Comparison of ENCODE assay signal across 8 cellular contexts in the genomic region with DNA sequence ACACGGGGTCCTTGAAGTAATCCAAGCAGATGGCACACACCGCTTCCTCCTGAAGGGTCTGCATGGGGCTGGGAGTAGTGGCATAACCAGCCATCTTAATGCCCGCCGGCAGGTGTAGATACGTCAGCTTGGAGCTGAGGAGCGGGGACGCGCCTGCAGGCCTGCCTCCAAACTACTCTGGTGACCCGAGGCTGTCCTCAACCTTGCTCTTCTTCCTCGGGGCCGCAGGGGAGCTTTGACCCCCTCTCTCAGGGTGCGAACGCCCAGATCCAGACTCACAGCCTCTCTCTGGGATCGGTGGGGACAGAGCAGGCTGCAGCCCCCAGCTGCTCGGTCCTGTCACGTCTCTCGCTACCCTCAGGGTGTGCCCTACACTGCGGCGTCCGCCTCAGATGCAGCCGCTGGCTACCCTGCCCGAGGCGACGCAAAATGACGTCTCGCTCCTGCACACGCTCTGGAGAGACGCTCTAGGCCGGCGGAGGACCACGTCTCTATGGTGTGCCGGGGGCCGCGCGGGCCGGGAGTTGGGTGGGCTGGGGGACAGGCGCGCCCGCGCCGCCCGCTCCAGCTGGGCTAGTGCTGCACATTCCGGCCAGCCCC. TPM values are rescaled to one million over a fixed set of nuclear protein-coding genes. Genes with fewer than 3 reads are reported as not detected.
DNase-seq lines count a peak whose midpoint lies in the region; ATAC-seq and TF ChIP-seq lines count a peak whose summit lies in the region.

TSS of gene TRIM52 (minus strand) at position 424 of the 600 bp plus-strand sequence. CDS start at position 94, 330 bp downstream.

- no peaks in the 10 kb centered on the region for H3K27me3 ChIP-seq in thymus (ENCODE audit: control insufficient read depth, insufficient read depth)

- peak within 1 kb of the TSS; percentile 96 for H3K27ac Mint-ChIP-seq in activated T-helper 1 cell treated with anti-CD3 and anti-CD28 coated beads, Interleukin-12 subunit alpha, Interleukin-12 subunit beta, Interleukin-2, Interleukin-4 antibody, amounts not matched to agents 30 ng/mL and 10 ng/mL and 1 ng/mL, durations not matched to agents 14 hours and 24 hours and 36 hours

- peaks cover 7% of the 10 kb centered on the region for H3K36me3 ChIP-seq in thymus (ENCODE audit: control insufficient read depth, insufficient read depth)

- H3K27me3 Mint-ChIP-seq in activated T-helper 1 cell treated with anti-CD3 and anti-CD28 coated beads, Interleukin-12 subunit alpha, Interleukin-12 subunit beta, Interleukin-2, Interleukin-4 antibody, amounts not matched to agents 30 ng/mL and 10 ng/mL and 1 ng/mL, durations not matched to agents 14 hours and 24 hours and 36 hours (ENCODE audit: insufficient read depth): no peaks in the 10 kb centered on the region

- DNase-seq in Daoy (ENCODE audit: low read depth): peak; percentile 94
- DNase-seq in H4 (ENCODE audit: low spot score): peak; percentile 94
- peak; percentile 89 for DNase-seq in M059J (ENCODE audit: low read depth)
- peak; percentile 87 for DNase-seq in activated T-helper 1 cell treated with anti-CD3 and anti-CD28 coated beads, Interleukin-12 subunit alpha, Interleukin-12 subunit beta, Interleukin-2, Interleukin-4 antibody, amounts not matched to agents 30 ng/mL and 10 ng/mL and 1 ng/mL, durations not matched to agents 14 hours and 24 hours and 36 hours (ENCODE audit: low spot score)
- peak; percentile 73 for DNase-seq in foreskin melanocyte
- peak; percentile 70 for DNase-seq in omental fat pad (ENCODE audit: low spot score)
- no peak for DNase-seq in NCI-H187 (lab: John Stamatoyannopoulos, UW)

- WGBS in thymus: under 1% methylated on average over 43 of the region's 43 CpGs

- peak within 1 kb of the TSS; percentile 85 for H3K4me3 ChIP-seq in thymus (ENCODE audit: low read length)

- H3K4me1 ChIP-seq in thymus (ENCODE audit: control insufficient read depth, insufficient read depth, low read length): peaks cover 26% of the 10 kb centered on the region

- TF ChIP-seq CTCF in omental fat pad (IDR thresholded peaks at IDR 0.05): no peak

- H3K36me3 Mint-ChIP-seq in activated T-helper 1 cell treated with anti-CD3 and anti-CD28 coated beads, Interleukin-12 subunit alpha, Interleukin-12 subunit beta, Interleukin-2, Interleukin-4 antibody, amounts not matched to agents 30 ng/mL and 10 ng/mL and 1 ng/mL, durations not matched to agents 14 hours and 24 hours and 36 hours (ENCODE audit: low read depth): peaks cover 32% of the 10 kb centered on the region

- peak within 1 kb of the TSS; percentile 99 for H3K4me3 Mint-ChIP-seq in activated T-helper 1 cell treated with anti-CD3 and anti-CD28 coated beads, Interleukin-12 subunit alpha, Interleukin-12 subunit beta, Interleukin-2, Interleukin-4 antibody, amounts not matched to agents 30 ng/mL and 10 ng/mL and 1 ng/mL, durations not matched to agents 14 hours and 24 hours and 36 hours

- intact Hi-C loops in activated T-helper 1 cell treated with anti-CD3 and anti-CD28 coated beads, Interleukin-12 subunit alpha, Interleukin-12 subunit beta, Interleukin-2, Interleukin-4 antibody, amounts not matched to agents 30 ng/mL and 10 ng/mL and 1 ng/mL, durations not matched to agents 14 hours and 24 hours and 36 hours (cut with micrococcal nuclease): loop anchor here (1.0 to 5.0 kb wide), 8 partner anchors 15 to 449 kb away; partner anchors contain the start of genes TRIM41 and ZFP62

- peak; percentile 96 for ATAC-seq in omental fat pad (ENCODE audit: low FRiP score)

- no peaks in the 10 kb centered on the region for H3K9me3 Mint-ChIP-seq in activated T-helper 1 cell treated with anti-CD3 and anti-CD28 coated beads, Interleukin-12 subunit alpha, Interleukin-12 subunit beta, Interleukin-2, Interleukin-4 antibody, amounts not matched to agents 30 ng/mL and 10 ng/mL and 1 ng/mL, durations not matched to agents 14 hours and 24 hours and 36 hours

- peaks cover 44% of the 10 kb centered on the region for H3K4me1 Mint-ChIP-seq in activated T-helper 1 cell treated with anti-CD3 and anti-CD28 coated beads, Interleukin-12 subunit alpha, Interleukin-12 subunit beta, Interleukin-2, Interleukin-4 antibody, amounts not matched to agents 30 ng/mL and 10 ng/mL and 1 ng/mL, durations not matched to agents 14 hours and 24 hours and 36 hours (ENCODE audit: low read depth)

- peak within 1 kb of the TSS; percentile 99 for H3K27ac ChIP-seq in thymus (ENCODE audit: low read depth)

- H3K9me3 ChIP-seq in thymus (ENCODE audit: control insufficient read depth): no peaks in the 10 kb centered on the region

RNA-seq across cellular contexts. Expression of gene TRIM52, which starts in this region (rescaled TPM):
- total RNA-seq in Daoy (2014; rRNA removed; shearing (Covaris generic)): 1.6 and 2.6 TPM in 2 replicates
- 7.6 and 11.5 TPM in 2 replicates for total RNA-seq in H4 (2014; rRNA removed; shearing (Covaris generic))
- total RNA-seq in M059J (2014; rRNA removed; shearing (Covaris generic)): 2.2 and 5.7 TPM in 2 replicates
- 15.3 and 17.1 TPM in 2 replicates for total RNA-seq in activated T-helper 1 cell treated with anti-CD3 and anti-CD28 coated beads, Interleukin-12 subunit alpha, Interleukin-12 subunit beta, Interleukin-2, Interleukin-4 antibody, amounts not matched to agents 30 ng/mL and 10 ng/mL and 1 ng/mL, durations not matched to agents 14 hours and 24 hours and 36 hours
- 10 to 100 TPM in 3 of 4 donors, 1 to 10 TPM in 1; 9.8 to 19.7 (median 14.5) TPM for total RNA-seq in omental fat pad
- polyA plus RNA-seq in thymus: 35.2 TPM

Comparison
In these comparisons a context has a peak if more than half of its experiments do, and no peak if none do; other contexts are left out.
1. DNase-seq: peak in Daoy (single experiment), H4 (single experiment), M059J (single experiment), activated T-helper 1 cell treated with anti-CD3 and anti-CD28 coated beads, Interleukin-12 subunit alpha, Interleukin-12 subunit beta, Interleukin-2, Interleukin-4 antibody, amounts not matched to agents 30 ng/mL and 10 ng/mL and 1 ng/mL, durations not matched to agents 14 hours and 24 hours and 36 hours (single experiment), foreskin melanocyte (single experiment) and omental fat pad (single experiment); none in NCI-H187 (0 of 2).